ENCODE assay signal across 25 cellular contexts in genomic region chr2:119157850-119158511, GRCh38. TPM values are rescaled to one million over a fixed set of nuclear protein-coding genes. Genes with fewer than 3 reads are reported as not detected.
DNase-seq lines count a peak whose midpoint lies in the region; ATAC-seq, FAIRE-seq and TF ChIP-seq lines count a peak whose summit lies in the region.
"Had no signal": no experiment of that assay in that cellular context is flagged by ENCODE, and none has a peak within 500 bp of the region (broad histone marks: within the 10 kb centered on the region; RNA-seq: fewer than 3 reads in every experiment).

No MANE protein-coding gene starts in this region.

- TF ChIP-seq CTCF in GM23338 (conservative IDR thresholded peaks at IDR 0.05; ENCODE audit: low read depth in 2 of 2) (no peak), mammary epithelial cell (conservative IDR thresholded peaks at IDR 0.05 in 1 of 2, IDR thresholded peaks at IDR 0.05 in 1 of 2; ENCODE audit: extremely low read depth in 1 of 2, insufficient read depth in 1 of 2, low read depth in 1 of 2, low read length in 2 of 2) (no peak), HepG2 (CRISPR knock-in tag; IDR thresholded peaks at IDR 0.05) (no peak)

- no peak; the same call in 2 of the 3 replicates for ATAC-seq in GM23338
- ATAC-seq in HepG2, result no peak; the same call in 2 of the 3 replicates
- no peak for ATAC-seq in GM21528 (IDR thresholded peaks at IDR 0.05; ENCODE audit: low FRiP score, unreplicated experiment)
- ATAC-seq: activated CD4-positive, alpha-beta T cell treated with anti-CD3 and anti-CD28 coated beads for 36 hours; esophagus mucosa; gastrocnemius medialis; left lung; mucosa of descending colon; psoas muscle had no signal

- H4K20me1 ChIP-seq in GM23338 (replicated peaks; ENCODE audit: insufficient read depth), result no peaks in the 10 kb centered on the region
- H4K20me1 ChIP-seq in mammary epithelial cell (ENCODE audit: insufficient read depth, low read length), result no peaks in the 10 kb centered on the region
- H4K20me1 ChIP-seq in HepG2 (ENCODE audit: insufficient read depth, low read length), result no peaks in the 10 kb centered on the region

- H2AFZ ChIP-seq in GM23338 (no peak overlapping the region), mammary epithelial cell (ENCODE audit: low read depth, low read length) (peak overlapping the region; percentile 33), mesenchymal stem cell (ENCODE audit: low read depth, low read length) (no peak overlapping the region), HepG2 (ENCODE audit: low read length) (no peak overlapping the region)

- no peak for FAIRE-seq in HepG2 (lab: Jason Lieb, UNC)
- FAIRE-seq: TTC549 had no signal

- H4K91ac ChIP-seq in mesenchymal stem cell (ENCODE audit: low read length), result no peak overlapping the region

- H3K27ac Mint-ChIP-seq in GM23338, result no peak overlapping the region
- H3K27ac Mint-ChIP-seq: activated CD4-positive, alpha-beta T cell treated with anti-CD3 and anti-CD28 coated beads for 36 hours had no signal

- no peak overlapping the region for H4K8ac ChIP-seq in mesenchymal stem cell (ENCODE audit: low read length)

- DNase-seq in COLO668 (lab: John Stamatoyannopoulos, UW; ENCODE audit: unreplicated experiment) (peak; percentile 10), GM23338 (ENCODE audit: low spot score) (peak; percentile 19), mammary epithelial cell (no peak), mesenchymal stem cell (no peak), HepG2 (ENCODE audit: low spot score) (no peak), HUDEP-2 (lab: John Stamatoyannopoulos, UW; ENCODE audit: unreplicated experiment in 76 of 76) (no peak)
- DNase-seq: activated naive CD4-positive, alpha-beta T cell treated with anti-CD3 and anti-CD28 coated beads, Interleukin-2, amount 10 ng/mL, durations not matched to agents 7 days and 5 days; aorta; cerebellar nuclear complex; DND-41; effector CD8-positive, alpha-beta T cell; gastrocnemius medialis; IMR-90; mucosa of descending colon; NCI-H187 treated with DMSO at 0.1 percent for 48 hours; psoas muscle; stimulated activated naive CD4-positive, alpha-beta T cell; tibial artery had no signal

- no peak overlapping the region for H3K14ac ChIP-seq in mesenchymal stem cell (ENCODE audit: low read length in 2 of 2)

- H3K9me2 ChIP-seq in GM23338 (ENCODE audit: insufficient read depth), result no peaks in the 10 kb centered on the region

- peak overlapping the region; percentile 88 for H3K4me3 ChIP-seq in GM23338
- no peak overlapping the region for H3K4me3 ChIP-seq in mammary epithelial cell (replicated peaks in 1 of 3; ENCODE audit: insufficient read depth in 1 of 3, low read depth in 2 of 3, low read length in 3 of 3)
- no peak overlapping the region for H3K4me3 ChIP-seq in mesenchymal stem cell (ENCODE audit: insufficient read depth in 1 of 2, low read depth in 1 of 2, low read length in 2 of 2)
- no peak overlapping the region for H3K4me3 ChIP-seq in HepG2 (replicated peaks in 1 of 3; ENCODE audit: insufficient read depth in 1 of 3, low read depth in 2 of 3, low read length in 3 of 3)
- H3K4me3 ChIP-seq: left lung, mucosa of descending colon, psoas muscle, tibial artery had no signal

- H3K36me3 ChIP-seq in GM23338 (ENCODE audit: insufficient read depth) (no peaks in the 10 kb centered on the region), mammary epithelial cell (ENCODE audit: insufficient read depth, low read length) (no peaks in the 10 kb centered on the region), mesenchymal stem cell (ENCODE audit: control insufficient read depth in 1 of 2, insufficient read depth in 2 of 2, low read depth in 1 of 2, low read length in 2 of 2) (no peaks in the 10 kb centered on the region), HepG2 (replicated peaks in 1 of 2; ENCODE audit: control insufficient read depth in 1 of 2, insufficient read depth in 2 of 2, low read length in 2 of 2) (no peaks in the 10 kb centered on the region)
- H3K36me3 ChIP-seq: gastrocnemius medialis, left lung, tibial artery had no signal

- no peak for TF ChIP-seq POLR2A in HepG2 (IDR thresholded peaks at IDR 0.05; ENCODE audit: insufficient read depth in 1 of 2, low read depth in 2 of 2, low read length in 2 of 2)

- H3K4me2 ChIP-seq in GM23338, result peak overlapping the region; percentile 94
- H3K4me2 ChIP-seq in mammary epithelial cell (ENCODE audit: insufficient read depth, low read depth, low read length), result peak overlapping the region; percentile 65
- peak overlapping the region; percentile 47 for H3K4me2 ChIP-seq in mesenchymal stem cell (ENCODE audit: low read length, poor library complexity, severe bottlenecking)
- no peak overlapping the region for H3K4me2 ChIP-seq in HepG2 (ENCODE audit: low read depth, low read length)

- dilution Hi-C loops in mammary epithelial cell (cut with HindIII; ENCODE audit: low sequenced_read_pairs), result no loop called here

- no peaks in the 10 kb centered on the region; the same call in 1 of the 2 replicates for H3F3A ChIP-seq in GM23338 (replicated peaks; ENCODE audit: low read depth)

- H3K4ac ChIP-seq in mesenchymal stem cell (ENCODE audit: low read depth in 1 of 2, low read length in 2 of 2), result no peak overlapping the region

- H2BK120ac ChIP-seq in mesenchymal stem cell (ENCODE audit: low read depth, low read length), result no peak overlapping the region

- no peaks in the 10 kb centered on the region for H3K36me3 Mint-ChIP-seq in GM23338 (ENCODE audit: low read depth)
- H3K36me3 Mint-ChIP-seq: activated naive CD4-positive, alpha-beta T cell treated with anti-CD3 and anti-CD28 coated beads, Interleukin-2, amount 10 ng/mL, durations not matched to agents 7 days and 5 days had no signal

- WGBS in mammary epithelial cell (ENCODE audit: low coverage, missing lambda C conversion rate), result 6% methylated on average over 19 of the region's 78 CpGs
- 5% methylated on average over 57 of the region's 78 CpGs for WGBS in mesenchymal stem cell
- WGBS in HepG2 (ENCODE audit: low lambda C conversion rate), result 25% methylated on average over 13 of the region's 78 CpGs

- no peak for TF ChIP-seq EP300 in HepG2 (IDR thresholded peaks at IDR 0.05; ENCODE audit: low read depth in 2 of 2, low read length in 2 of 2)
- no peak for TF ChIP-seq EP300 in HepG2 (CRISPR knock-in tag; IDR thresholded peaks at IDR 0.05; ENCODE audit: borderline replicate concordance)

- no peak for TF ChIP-seq RAD21 in HepG2 (CRISPR knock-in tag; IDR thresholded peaks at IDR 0.05)

- in situ Hi-C loops in mammary epithelial cell (cut with MboI; ENCODE audit: low sequenced_read_pairs in 2 of 2), result no loop called here
- in situ Hi-C loops in HepG2 (cut with HindIII; ENCODE audit: extremely low pct_ligation_motif_present, low pct_unique_long_range_greater_than_20kb), result no loop called here

- no peak overlapping the region for H2BK5ac ChIP-seq in mesenchymal stem cell (ENCODE audit: low read depth, low read length, poor library complexity, severe bottlenecking)

- H3K27me3 Mint-ChIP-seq in GM23338 (ENCODE audit: insufficient read depth, low read depth, poor library complexity), result peaks cover 49% of the 10 kb centered on the region

- no peak overlapping the region for H2AK5ac ChIP-seq in mesenchymal stem cell (ENCODE audit: low read length, severe bottlenecking)

- peaks cover 58% of the 10 kb centered on the region for H3K27me3 ChIP-seq in GM23338 (ENCODE audit: insufficient read depth)
- peaks cover 52% of the 10 kb centered on the region for H3K27me3 ChIP-seq in mammary epithelial cell (ENCODE audit: insufficient read depth, low read length)
- peaks cover 86 to 98% of the 10 kb centered on the region in 2 experiments for H3K27me3 ChIP-seq in mesenchymal stem cell (ENCODE audit: control insufficient read depth in 1 of 2, insufficient read depth in 1 of 2, low read length in 2 of 2)
- peaks cover 12 to 68% of the 10 kb centered on the region in 2 experiments; a peak in 4 of 5 replicates for H3K27me3 ChIP-seq in HepG2 (ENCODE audit: control insufficient read depth in 1 of 2, insufficient read depth in 2 of 2, low read length in 2 of 2)

- CTCF ChIA-PET in mammary epithelial cell (lab: Charles Lee; ENCODE audit: low non-redundant PET), result no interaction called here
- CTCF ChIA-PET in HepG2 (lab: Yijun Ruan, JAX; ENCODE audit: low intra/inter-chr PET ratio, low total read pairs), result no interaction called here

- BruUV-seq in mammary epithelial cell (replicated peaks; lab: Mats Ljungman, UMichigan), result no TSS peak
- BruUV-seq in HepG2 (replicated peaks; lab: Mats Ljungman, UMichigan), result no TSS peak

- no peak overlapping the region for H2BK15ac ChIP-seq in mesenchymal stem cell (ENCODE audit: low read depth, poor library complexity, severe bottlenecking)

- H3K27ac ChIP-seq in GM23338 (ENCODE audit: low read depth) (no peak overlapping the region), mammary epithelial cell (ENCODE audit: insufficient read depth, low read depth, low read length) (no peak overlapping the region), mesenchymal stem cell (ENCODE audit: low read length, poor library complexity, severe bottlenecking) (no peak overlapping the region), HepG2 (ENCODE audit: extremely low read length, insufficient read depth, low read length) (no peak overlapping the region)
- H3K27ac ChIP-seq: gastrocnemius medialis, left lung, psoas muscle, tibial artery had no signal

- no peak overlapping the region for H3K23ac ChIP-seq in mesenchymal stem cell (ENCODE audit: low read length in 2 of 2)

- POLR2A ChIA-PET in HepG2 (lab: Yijun Ruan, JAX), result no interaction called here

- no peak overlapping the region for H3K18ac ChIP-seq in mesenchymal stem cell (ENCODE audit: low read depth in 1 of 2, low read length in 2 of 2)

- H3K9me3 Mint-ChIP-seq in GM23338, result no peaks in the 10 kb centered on the region; the same call in 2 of the 3 replicates
- H3K9me3 Mint-ChIP-seq: activated naive CD4-positive, alpha-beta T cell treated with anti-CD3 and anti-CD28 coated beads, Interleukin-2, amount 10 ng/mL, durations not matched to agents 7 days and 5 days had no signal

- H3K4me1 Mint-ChIP-seq in GM23338, result peaks cover 26% of the 10 kb centered on the region
- H3K4me1 Mint-ChIP-seq: activated CD4-positive, alpha-beta T cell treated with anti-CD3 and anti-CD28 coated beads for 36 hours; activated naive CD4-positive, alpha-beta T cell treated with anti-CD3 and anti-CD28 coated beads, Interleukin-2, amount 10 ng/mL, durations not matched to agents 7 days and 5 days had no signal

- intact Hi-C loops in mammary epithelial cell (cut with micrococcal nuclease) (loop anchor here (5.0 kb wide), 1 partner anchor 141 kb away; no protein-coding TSS in a partner anchor), HepG2 (cut with micrococcal nuclease; ENCODE audit: unreplicated experiment) (no loop called here)

- H3K9me3 ChIP-seq in mammary epithelial cell (replicated peaks; ENCODE audit: insufficient read depth, low read length), result no peaks in the 10 kb centered on the region
- no peaks in the 10 kb centered on the region for H3K9me3 ChIP-seq in mesenchymal stem cell (ENCODE audit: control insufficient read depth, low read length)
- no peaks in the 10 kb centered on the region for H3K9me3 ChIP-seq in HepG2 (ENCODE audit: low read length)
- H3K9me3 ChIP-seq: gastrocnemius medialis, left lung, mucosa of descending colon, psoas muscle, tibial artery had no signal

- H3K4me1 ChIP-seq in GM23338 (ENCODE audit: insufficient read depth) (peaks cover 21% of the 10 kb centered on the region), mammary epithelial cell (ENCODE audit: insufficient read depth, low read length) (peaks cover 9% of the 10 kb centered on the region), mesenchymal stem cell (ENCODE audit: control insufficient read depth, insufficient read depth, low read depth, low read length) (peaks cover 18% of the 10 kb centered on the region), HepG2 (ENCODE audit: insufficient read depth, low read length) (no peaks in the 10 kb centered on the region)

- no peak overlapping the region; the same call in 2 of the 3 replicates for H3K4me3 Mint-ChIP-seq in GM23338
- H3K4me3 Mint-ChIP-seq: activated CD4-positive, alpha-beta T cell treated with anti-CD3 and anti-CD28 coated beads for 36 hours; activated naive CD4-positive, alpha-beta T cell treated with anti-CD3 and anti-CD28 coated beads, Interleukin-2, amount 10 ng/mL, durations not matched to agents 7 days and 5 days had no signal

- no peak overlapping the region for H2BK12ac ChIP-seq in mesenchymal stem cell (ENCODE audit: low read length in 2 of 2)

- no peaks in the 10 kb centered on the region for H3K79me1 ChIP-seq in mesenchymal stem cell (replicated peaks; ENCODE audit: low read length, poor library complexity, severe bottlenecking)

- no peaks in the 10 kb centered on the region for H3K79me2 ChIP-seq in GM23338 (replicated peaks; ENCODE audit: insufficient read depth)
- no peaks in the 10 kb centered on the region for H3K79me2 ChIP-seq in mammary epithelial cell (ENCODE audit: insufficient read depth, low read length)
- H3K79me2 ChIP-seq in HepG2 (ENCODE audit: insufficient read depth, low read length), result no peaks in the 10 kb centered on the region

- H3K9ac ChIP-seq in mammary epithelial cell (ENCODE audit: insufficient read depth, low read length) (no peak overlapping the region), mesenchymal stem cell (ENCODE audit: low read length) (no peak overlapping the region), HepG2 (ENCODE audit: insufficient read depth, low read depth, low read length) (no peak overlapping the region)

RNA-seq across cellular contexts. Expression of gene C1QL2, which starts 0.6 kb away (rescaled TPM):
- total RNA-seq in GM23338 (2014; rRNA removed; shearing (Covaris generic)), result 0.69 and 1.2 TPM in 2 replicates
- polyA plus RNA-seq in GM23338 (2016; fragmentation: Nextera tagmentation; extraction: Ambion mirVana), result 0.56 and 0.87 TPM in 2 replicates
- total RNA-seq in mammary epithelial cell, result not detected
- polyA plus RNA-seq in mammary epithelial cell, result not detected
- polyA minus RNA-seq in mammary epithelial cell, result not detected
- not detected for polyA plus RNA-seq in mesenchymal stem cell (2013, experiment 1 of 2)
- polyA plus RNA-seq in mesenchymal stem cell (2013, experiment 2 of 2), result not detected
- not detected in 2 replicates for total RNA-seq in HepG2 (2016; rRNA removed; fragmentation: Illumina TruSeq; extraction: Trizol)
- not detected in 2 replicates for total RNA-seq in HepG2 (2016; cell fraction: cytosol; rRNA removed; fragmentation: Illumina TruSeq; extraction: Trizol; ENCODE audit: low read depth)
- total RNA-seq in HepG2 (2016; cell fraction: insoluble cytoplasmic fraction; rRNA removed; fragmentation: Illumina TruSeq; extraction: Trizol), result not detected in 2 replicates
- total RNA-seq in HepG2 (2016; cell fraction: membrane; rRNA removed; fragmentation: Illumina TruSeq; extraction: Trizol), result not detected in 2 replicates
- total RNA-seq in HepG2 (2016; cell fraction: nucleus; rRNA removed; fragmentation: Illumina TruSeq; extraction: Trizol), result not detected in 2 replicates
- not detected in 2 replicates for polyA plus RNA-seq in HepG2 (2011; rRNA removed)
- not detected in 2 replicates for polyA plus RNA-seq in HepG2 (2011; cell fraction: cytosol; rRNA removed)
- not detected in 2 replicates for polyA plus RNA-seq in HepG2 (2011; cell fraction: nucleus; rRNA removed)
- not detected in 2 replicates for polyA plus RNA-seq in HepG2 (2012)
- not detected in 2 replicates for polyA plus RNA-seq in HepG2 (2016; cell fraction: cytosol; fragmentation: Illumina TruSeq; extraction: Trizol; ENCODE audit: low read depth)
- not detected in 2 replicates for polyA plus RNA-seq in HepG2 (2016; cell fraction: insoluble cytoplasmic fraction; fragmentation: Illumina TruSeq; extraction: Trizol; ENCODE audit: low read depth)
- not detected in 2 replicates for polyA plus RNA-seq in HepG2 (2016; cell fraction: membrane; fragmentation: Illumina TruSeq; extraction: Trizol; ENCODE audit: low read depth)
- not detected in 2 replicates for polyA plus RNA-seq in HepG2 (2016; cell fraction: nucleus; fragmentation: Illumina TruSeq; extraction: Trizol; ENCODE audit: insufficient read depth, low read depth)
- not detected in 2 replicates for polyA minus RNA-seq in HepG2 (2011; rRNA and poly(A)+ RNA removed; ENCODE audit: low replicate concordance)
- not detected in 2 replicates for polyA minus RNA-seq in HepG2 (2011; cell fraction: cytosol; rRNA and poly(A)+ RNA removed)
- not detected in 2 replicates for polyA minus RNA-seq in HepG2 (2011; cell fraction: nucleus; rRNA and poly(A)+ RNA removed)
- total RNA-seq: activated CD4-positive, alpha-beta T cell treated with anti-CD3 and anti-CD28 coated beads for 36 hours; activated CD8-positive, alpha-beta memory T cell treated with anti-CD3 and anti-CD28 coated beads for 36 hours; aorta; esophagus mucosa; gastrocnemius medialis; IMR-90; left lung; mucosa of descending colon; psoas muscle; skeletal muscle tissue had no signal
- polyA plus RNA-seq: IMR-90 had no signal

Comparison
In these comparisons a context has a peak if more than half of its experiments do, and no peak if none do; other contexts are left out.
1. DNase-seq: peak in COLO668 (single experiment) and GM23338 (single experiment); none in mammary epithelial cell (single experiment), mesenchymal stem cell (single experiment), HepG2 (single experiment) and HUDEP-2 (0 of 76).